Comparison of ENCODE assay signal across 8 cellular contexts in genomic region chr12:131710464-131711457, GRCh38. TPM values are rescaled to one million over a fixed set of nuclear protein-coding genes. Genes with fewer than 3 reads are reported as not detected.
DNase-seq lines count a peak whose midpoint lies in the region; ATAC-seq and TF ChIP-seq lines count a peak whose summit lies in the region.

TSS of gene SFSWAP (plus strand) at chr12:131711090. CDS start at chr12:131711230, 140 bp downstream.

- H3K27me3 ChIP-seq in BLaER1 treated with 17β-estradiol and CSF1 and Interleukin-3, amounts not matched to agents 10 nM and 100 nM: no peaks in the 10 kb centered on the region
- no peaks in the 10 kb centered on the region for H3K27me3 ChIP-seq in ectodermal cell (ENCODE audit: control insufficient read depth, insufficient read depth, low read length, poor library complexity, severe bottlenecking)

- peaks cover 0 to 34% (median 26%) of the 10 kb centered on the region in 11 experiments; a peak in 17 of 22 replicates for H4K20me1 ChIP-seq in BLaER1 treated with 17β-estradiol and CSF1 and Interleukin-3, amounts not matched to agents 10 nM and 100 nM

- H3K4me1 Mint-ChIP-seq in activated CD8-positive, alpha-beta T cell treated with anti-CD3 and anti-CD28 coated beads for 36 hours (ENCODE audit: low read depth): peaks cover 22% of the 10 kb centered on the region

- intact Hi-C loops in activated CD8-positive, alpha-beta T cell treated with anti-CD3 and anti-CD28 coated beads for 36 hours (cut with micrococcal nuclease): no loop called here

- H3K36me3 Mint-ChIP-seq in activated CD8-positive, alpha-beta T cell treated with anti-CD3 and anti-CD28 coated beads for 36 hours (ENCODE audit: low read depth): peaks cover 23% of the 10 kb centered on the region

- H3K27ac Mint-ChIP-seq in activated CD8-positive, alpha-beta T cell treated with anti-CD3 and anti-CD28 coated beads for 36 hours: peak within 1 kb of the TSS; percentile 92

- 1% methylated on average over 90 of the region's 90 CpGs for WGBS in ectodermal cell, 2 experiments

- TF ChIP-seq CTCF in activated CD8-positive, alpha-beta T cell treated with anti-CD3 and anti-CD28 coated beads for 36 hours (IDR thresholded peaks at IDR 0.05): no peak

- H3K27ac ChIP-seq in BLaER1 treated with 17β-estradiol and CSF1 and Interleukin-3, amounts not matched to agents 10 nM and 100 nM: peak within 1 kb of the TSS; percentile 96 to 100 (median 99)
- peak within 1 kb of the TSS; percentile 79 for H3K27ac ChIP-seq in ectodermal cell (ENCODE audit: insufficient read depth, low read depth, low read length, poor library complexity, severe bottlenecking)

- DNase-seq in NCI-H774 (lab: John Stamatoyannopoulos, UW): peak; percentile 81
- peak; percentile 79 for DNase-seq in activated CD8-positive, alpha-beta T cell treated with anti-CD3 and anti-CD28 coated beads for 36 hours
- peak; percentile 83 to 86 for DNase-seq in lung microvascular endothelial cell (ENCODE audit: low read depth in 2 of 2)
- DNase-seq in stimulated activated CD4-positive, alpha-beta T cell treated with anti-CD3 and anti-CD28 coated beads, TNF-alpha, amount 100 ng/mL, for 4 hours (ENCODE audit: low read depth in 3 of 3): peak; percentile 59 to 70 (median 63)

- peak within 1 kb of the TSS; percentile 77 to 100 (median 94) for H3K4me3 ChIP-seq in BLaER1 treated with 17β-estradiol and CSF1 and Interleukin-3, amounts not matched to agents 10 nM and 100 nM
- H3K4me3 ChIP-seq in ectodermal cell (ENCODE audit: insufficient read depth, low read depth, low read length): peak within 1 kb of the TSS; percentile 98

- H3K4me3 Mint-ChIP-seq in activated CD8-positive, alpha-beta T cell treated with anti-CD3 and anti-CD28 coated beads for 36 hours: peak within 1 kb of the TSS; percentile 94

- peak within 1 kb of the TSS; percentile 87 to 99 (median 95) for H3K4me2 ChIP-seq in BLaER1 treated with 17β-estradiol and CSF1 and Interleukin-3, amounts not matched to agents 10 nM and 100 nM

- ATAC-seq in HG03432 (IDR thresholded peaks at IDR 0.05; ENCODE audit: unreplicated experiment): peak; percentile 92
- ATAC-seq in activated CD8-positive, alpha-beta T cell treated with anti-CD3 and anti-CD28 coated beads for 36 hours: peak; percentile 89

- POLR2A ChIA-PET in activated CD8-positive, alpha-beta T cell treated with anti-CD3 and anti-CD28 coated beads for 36 hours (lab: Charles Lee): interaction anchor here (0.7 to 2.0 kb wide), 3 partner anchors 9 to 574 kb away, joined by 3 to 7 read pairs (median 4); no protein-coding TSS in a partner anchor

- CTCF ChIA-PET in activated CD8-positive, alpha-beta T cell treated with anti-CD3 and anti-CD28 coated beads for 36 hours (lab: Charles Lee): interaction anchor here (1.1 kb wide), 1 partner anchor 44 kb away, joined by 3 read pairs; no protein-coding TSS in a partner anchor

- peaks cover 0 to 13% (median 7%) of the 10 kb centered on the region in 11 experiments; a peak in 11 of 22 replicates for H3K9me3 ChIP-seq in BLaER1 treated with 17β-estradiol and CSF1 and Interleukin-3, amounts not matched to agents 10 nM and 100 nM (replicated peaks in 1 of 11)
- no peaks in the 10 kb centered on the region for H3K9me3 ChIP-seq in ectodermal cell (ENCODE audit: control insufficient read depth, low read length)

- peaks cover 7% of the 10 kb centered on the region for H3K9me3 Mint-ChIP-seq in activated CD8-positive, alpha-beta T cell treated with anti-CD3 and anti-CD28 coated beads for 36 hours

- peaks cover 23 to 27% (median 24%) of the 10 kb centered on the region in 10 experiments for H3K4me1 ChIP-seq in BLaER1 treated with 17β-estradiol and CSF1 and Interleukin-3, amounts not matched to agents 10 nM and 100 nM
- peaks cover 5% of the 10 kb centered on the region for H3K4me1 ChIP-seq in ectodermal cell (ENCODE audit: control insufficient read depth, insufficient read depth, low read length)

- H3K36me3 ChIP-seq in BLaER1 treated with 17β-estradiol and CSF1 and Interleukin-3, amounts not matched to agents 10 nM and 100 nM: peaks cover 21 to 37% (median 27%) of the 10 kb centered on the region in 11 experiments
- H3K36me3 ChIP-seq in ectodermal cell (ENCODE audit: control insufficient read depth, insufficient read depth, low read length): peaks cover 12% of the 10 kb centered on the region

- TF ChIP-seq POLR2A in GM19193 (IDR thresholded peaks at IDR 0.05; ENCODE audit: extremely low read depth, insufficient read depth, insufficient read length): peak; percentile 87

- H3K27me3 Mint-ChIP-seq in activated CD8-positive, alpha-beta T cell treated with anti-CD3 and anti-CD28 coated beads for 36 hours: no peaks in the 10 kb centered on the region

- H3K9ac ChIP-seq in BLaER1 treated with 17β-estradiol and CSF1 and Interleukin-3, amounts not matched to agents 10 nM and 100 nM: peak within 1 kb of the TSS; percentile 95 to 99 (median 98)

RNA-seq across cellular contexts. Expression of gene SFSWAP, which starts in this region (rescaled TPM):
- 10 to 100 TPM; 47.6 to 49.3 TPM for total RNA-seq in activated CD8-positive, alpha-beta T cell treated with anti-CD3 and anti-CD28 coated beads for 36 hours
- polyA plus RNA-seq in ectodermal cell (2013, experiment 1 of 4): 47.3 TPM
- polyA plus RNA-seq in ectodermal cell (2013, experiment 2 of 4): 44.8 TPM
- 40.0 TPM for polyA plus RNA-seq in ectodermal cell (2013, experiment 3 of 4)
- 43.9 TPM for polyA plus RNA-seq in ectodermal cell (2013, experiment 4 of 4)
- total RNA-seq in lung microvascular endothelial cell: 11.1 and 15.9 TPM in 2 replicates

Comparison
In these comparisons a context has a peak if more than half of its experiments do, and no peak if none do; other contexts are left out.
1. Peak in every context shown above with its lines: DNase-seq, ATAC-seq, H3K4me3 ChIP-seq and H3K27ac ChIP-seq.